11 cellular contexts compared by ENCODE assay signal in the genomic region with DNA sequence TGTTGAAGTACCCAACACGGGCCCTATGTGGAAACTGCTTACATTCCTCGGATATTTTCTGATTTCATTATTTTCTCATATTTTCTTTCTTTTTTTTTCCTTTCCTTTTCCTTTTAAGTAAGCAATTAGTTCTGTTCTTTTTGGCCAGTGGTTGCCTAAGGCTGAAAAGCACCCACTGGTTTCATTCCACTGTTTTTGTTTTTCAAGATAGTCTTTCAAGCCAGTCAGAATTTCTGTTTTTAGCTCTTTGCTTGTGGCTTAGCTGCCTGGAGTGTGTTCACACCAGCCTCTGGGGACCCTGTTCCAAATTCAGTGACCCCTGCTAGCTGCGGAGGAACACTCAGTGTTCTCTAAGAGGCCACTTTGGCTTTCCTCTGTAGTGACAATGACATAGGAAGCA.
DNase-seq lines count a peak whose midpoint lies in the region; ATAC-seq and TF ChIP-seq lines count a peak whose summit lies in the region.
"Had no signal": no experiment of that assay in that cellular context is flagged by ENCODE, and none has a peak within 500 bp of the region (broad histone marks: within the 10 kb centered on the region; RNA-seq: fewer than 3 reads in every experiment).

No MANE protein-coding gene starts in this region.

- H3K36me3 Mint-ChIP-seq in glutamatergic neuron (ENCODE audit: unreplicated experiment) (no peaks in the 10 kb centered on the region), Caco-2 (ENCODE audit: insufficient read depth, unreplicated experiment) (peaks cover 33% of the 10 kb centered on the region)

- no peak for ATAC-seq in right lobe of liver

- 84% methylated on average over 3 of the region's 3 CpGs for WGBS in liver
- WGBS in right lobe of liver (ENCODE audit: insufficient coverage, low coverage, low lambda C conversion rate, missing lambda C conversion rate): 59% methylated on average over 3 of the region's 3 CpGs

- peaks cover 6% of the 10 kb centered on the region for H3K9me3 Mint-ChIP-seq in glutamatergic neuron (ENCODE audit: unreplicated experiment)
- H3K9me3 Mint-ChIP-seq in Caco-2 (ENCODE audit: unreplicated experiment): no peaks in the 10 kb centered on the region

- intact Hi-C loops in right lobe of liver (cut with DNase I): no loop called here
- intact Hi-C loops in A673 (cut with micrococcal nuclease; ENCODE audit: unreplicated experiment): no loop called here
- intact Hi-C loops in Caco-2 (cut with micrococcal nuclease; ENCODE audit: unreplicated experiment): no loop called here

- H3K4me1 ChIP-seq in liver (ENCODE audit: control insufficient read depth in 4 of 4, insufficient read depth in 4 of 4, low read length in 3 of 4): no peaks in the 10 kb centered on the region
- H3K4me1 ChIP-seq in right lobe of liver: no peaks in the 10 kb centered on the region
- peaks cover 49% of the 10 kb centered on the region for H3K4me1 ChIP-seq in rectal smooth muscle tissue (ENCODE audit: control insufficient read depth, insufficient read depth, low read length)
- H3K4me1 ChIP-seq in A673 (ENCODE audit: insufficient read depth, low read length, poor library complexity, severe bottlenecking): no peaks in the 10 kb centered on the region
- peaks cover 25% of the 10 kb centered on the region for H3K4me1 ChIP-seq in Caco-2

- H3K4me3 Mint-ChIP-seq in glutamatergic neuron (ENCODE audit: unreplicated experiment) (peak overlapping the region; percentile 42), Caco-2 (ENCODE audit: unreplicated experiment) (no peak overlapping the region)

- TF ChIP-seq CTCF in liver (IDR thresholded peaks at IDR 0.05; ENCODE audit: low read depth, low read length, missing input control) (no peak), right lobe of liver (IDR thresholded peaks at IDR 0.05) (no peak), glutamatergic neuron (IDR thresholded peaks at IDR 0.05; ENCODE audit: partially characterized antibody, unreplicated experiment) (no peak), A673 (conservative IDR thresholded peaks at IDR 0.05; ENCODE audit: low read depth, low read length) (no peak), Caco-2 (IDR thresholded peaks at IDR 0.05; ENCODE audit: insufficient read depth in 1 of 2, low read depth in 1 of 2, low read length in 1 of 2, severe bottlenecking in 1 of 2, unreplicated experiment in 1 of 2) (no peak)

- H3K27me3 ChIP-seq in liver (ENCODE audit: control insufficient read depth in 4 of 4, insufficient read depth in 4 of 4, low read length in 3 of 4): no peaks in the 10 kb centered on the region
- no peaks in the 10 kb centered on the region for H3K27me3 ChIP-seq in right lobe of liver
- H3K27me3 ChIP-seq in rectal smooth muscle tissue (ENCODE audit: control insufficient read depth, insufficient read depth, low read length): no peaks in the 10 kb centered on the region
- no peaks in the 10 kb centered on the region for H3K27me3 ChIP-seq in A673 (replicated peaks; ENCODE audit: insufficient read depth, low read depth, low read length, poor library complexity)
- H3K27me3 ChIP-seq in Caco-2 (replicated peaks; ENCODE audit: control insufficient read depth, insufficient read depth, low read length): no peaks in the 10 kb centered on the region

- H3K27ac Mint-ChIP-seq in glutamatergic neuron (ENCODE audit: unreplicated experiment) (peak overlapping the region; percentile 93), Caco-2 (ENCODE audit: unreplicated experiment) (no peak overlapping the region)

- CTCF ChIA-PET in A673 (lab: Charles Lee) (no interaction called here), Caco-2 (lab: Charles Lee) (interaction anchor here (0.9 kb wide), 1 partner anchor 18 kb away, joined by 3 read pairs; no protein-coding TSS in a partner anchor)

- peaks cover 4% of the 10 kb centered on the region for H3K27me3 Mint-ChIP-seq in glutamatergic neuron (ENCODE audit: unreplicated experiment)
- H3K27me3 Mint-ChIP-seq in Caco-2 (ENCODE audit: insufficient read depth, unreplicated experiment): no peaks in the 10 kb centered on the region

- H3K4me3 ChIP-seq in liver (ENCODE audit: low read depth in 1 of 3, low read length in 3 of 3) (no peak overlapping the region), right lobe of liver (no peak overlapping the region), rectal smooth muscle tissue (ENCODE audit: low read length) (no peak overlapping the region), A673 (ENCODE audit: low read depth, low read length, poor library complexity, severe bottlenecking) (no peak overlapping the region), Caco-2 (ENCODE audit: low read depth, low read length) (no peak overlapping the region)

- BruUV-seq in A673 (replicated peaks; lab: Mats Ljungman, UMichigan) (no TSS peak), Caco-2 (replicated peaks; lab: Mats Ljungman, UMichigan) (no TSS peak)

- peak in 1 of 2 donors; percentile 4 for TF ChIP-seq RAD21 in liver (IDR thresholded peaks at IDR 0.05)

- H3K27ac ChIP-seq in liver (ENCODE audit: low read depth in 1 of 2, low read length in 2 of 2) (peak overlapping the region in 1 of 2 donors; percentile 21), right lobe of liver (peak overlapping the region in 1 of 3 donors; percentile 21), rectal smooth muscle tissue (ENCODE audit: low read depth, low read length) (peak overlapping the region; percentile 71), A673 (ENCODE audit: low read depth, low read length, poor library complexity, severe bottlenecking) (no peak overlapping the region)

- peaks cover 40% of the 10 kb centered on the region for H3K4me1 Mint-ChIP-seq in glutamatergic neuron (ENCODE audit: low read depth, unreplicated experiment)
- peaks cover 30% of the 10 kb centered on the region for H3K4me1 Mint-ChIP-seq in Caco-2 (ENCODE audit: low read depth, unreplicated experiment)

- POLR2A ChIA-PET in A673 (lab: Charles Lee; ENCODE audit: low non-redundant PET) (no interaction called here), Caco-2 (lab: Charles Lee) (no interaction called here)

- no peak for TF ChIP-seq POLR2A in right lobe of liver (IDR thresholded peaks at IDR 0.05)

- no peak overlapping the region for H3K9ac ChIP-seq in liver (ENCODE audit: low read depth in 1 of 2, low read length in 2 of 2)
- H3K9ac ChIP-seq in rectal smooth muscle tissue (ENCODE audit: low read length): no peak overlapping the region
- H3K9ac ChIP-seq: SK-N-SH had no signal

- DNase-seq in right lobe of liver (no peak), glutamatergic neuron (no peak), NCI-H748 (lab: John Stamatoyannopoulos, UW; ENCODE audit: unreplicated experiment) (no peak), A673 (ENCODE audit: low spot score) (no peak), Caco-2 (no peak), NCI-H146 treated with DMSO at 0.1 percent for 48 hours (lab: John Stamatoyannopoulos, UW; ENCODE audit: unreplicated experiment) (no peak)
- DNase-seq: NCI-H2107, retina, SK-N-SH had no signal

- H3K36me3 ChIP-seq in liver (ENCODE audit: control insufficient read depth in 4 of 4, insufficient read depth in 3 of 4, low read depth in 1 of 4, low read length in 3 of 4) (no peaks in the 10 kb centered on the region), right lobe of liver (no peaks in the 10 kb centered on the region), rectal smooth muscle tissue (ENCODE audit: control insufficient read depth, insufficient read depth, low read length) (peaks cover 12% of the 10 kb centered on the region), A673 (ENCODE audit: insufficient read depth, low read length, poor library complexity, severe bottlenecking) (no peaks in the 10 kb centered on the region), Caco-2 (ENCODE audit: control insufficient read depth, insufficient read depth, low read length) (no peaks in the 10 kb centered on the region)

- no peaks in the 10 kb centered on the region for H3K9me3 ChIP-seq in liver (ENCODE audit: control insufficient read depth in 4 of 4, low read length in 3 of 4)
- H3K9me3 ChIP-seq in right lobe of liver: no peaks in the 10 kb centered on the region
- no peaks in the 10 kb centered on the region for H3K9me3 ChIP-seq in A673 (ENCODE audit: low read depth, low read length, poor library complexity, severe bottlenecking)
- no peaks in the 10 kb centered on the region for H3K9me3 ChIP-seq in Caco-2
- H3K9me3 ChIP-seq: SK-N-SH had no signal

TF ChIP-seq in liver, 16 proteins besides CTCF, POLR2A, EP300 and RAD21:
- TF ChIP-seq, protein P1, sequence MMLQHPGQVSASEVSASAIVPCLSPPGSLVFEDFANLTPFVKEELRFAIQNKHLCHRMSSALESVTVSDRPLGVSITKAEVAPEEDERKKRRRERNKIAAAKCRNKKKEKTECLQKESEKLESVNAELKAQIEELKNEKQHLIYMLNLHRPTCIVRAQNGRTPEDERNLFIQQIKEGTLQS (IDR thresholded peaks at IDR 0.05): no peak
- peak; percentile 70 for TF ChIP-seq NR2F2 (IDR thresholded peaks at IDR 0.05)
